ENCODE assay signal across 8 cellular contexts in the genomic region with DNA sequence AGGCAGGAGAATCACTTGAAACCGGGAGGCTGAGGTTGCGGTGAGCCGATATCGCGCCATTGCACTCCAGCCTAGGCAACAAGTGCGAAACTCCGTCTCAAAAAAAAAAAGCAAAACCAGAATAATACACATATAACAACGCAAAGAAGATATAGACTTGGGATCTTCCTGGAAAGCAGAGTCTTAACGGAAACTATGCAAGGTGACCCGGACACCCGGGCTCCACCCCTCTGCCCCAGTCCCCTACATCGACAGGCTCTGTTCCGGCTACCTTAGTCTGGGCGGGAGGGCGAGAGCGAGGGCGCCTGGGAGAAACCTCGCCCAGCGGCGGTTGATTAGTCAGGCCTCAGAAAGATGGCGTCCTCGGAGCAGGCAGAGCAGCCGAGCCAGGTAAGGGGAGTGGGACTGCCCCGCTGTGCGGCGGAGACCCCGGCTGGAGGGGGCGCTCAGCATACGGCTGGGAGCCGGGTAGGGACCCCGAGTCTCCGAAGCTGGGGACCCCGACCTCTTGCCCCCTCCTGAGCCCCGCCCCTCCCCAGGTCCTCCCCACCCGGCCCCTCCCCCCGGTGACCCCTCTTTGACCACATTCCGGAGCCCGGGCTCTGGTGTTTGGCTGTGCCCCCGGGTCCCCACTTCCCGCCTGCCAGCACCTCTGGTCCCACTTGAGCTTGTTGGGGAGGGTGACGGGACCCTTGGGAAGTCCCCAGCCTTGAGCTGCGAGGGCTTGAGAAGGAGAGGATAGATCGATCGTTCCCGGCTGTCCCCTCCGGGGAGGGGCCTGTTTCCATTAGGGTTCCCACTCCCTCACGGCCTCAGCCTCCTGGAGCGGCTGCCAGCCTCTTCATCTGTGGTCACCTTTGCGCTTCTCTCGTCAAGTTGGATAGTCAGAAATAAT. TPM values are rescaled to one million over a fixed set of nuclear protein-coding genes. Genes with fewer than 3 reads are reported as not detected.
DNase-seq lines count a peak whose midpoint lies in the region; ATAC-seq and TF ChIP-seq lines count a peak whose summit lies in the region.

A gene with protein sequence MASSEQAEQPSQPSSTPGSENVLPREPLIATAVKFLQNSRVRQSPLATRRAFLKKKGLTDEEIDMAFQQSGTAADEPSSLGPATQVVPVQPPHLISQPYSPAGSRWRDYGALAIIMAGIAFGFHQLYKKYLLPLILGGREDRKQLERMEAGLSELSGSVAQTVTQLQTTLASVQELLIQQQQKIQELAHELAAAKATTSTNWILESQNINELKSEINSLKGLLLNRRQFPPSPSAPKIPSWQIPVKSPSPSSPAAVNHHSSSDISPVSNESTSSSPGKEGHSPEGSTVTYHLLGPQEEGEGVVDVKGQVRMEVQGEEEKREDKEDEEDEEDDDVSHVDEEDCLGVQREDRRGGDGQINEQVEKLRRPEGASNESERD (plus strand): TSS at position 338 of the 895 bp plus-strand sequence. CDS start 17 bp downstream, at position 355.

- TF ChIP-seq POLR2A in GM19193 (IDR thresholded peaks at IDR 0.05; ENCODE audit: extremely low read depth, insufficient read depth, insufficient read length) (peak; percentile 77), right lobe of liver (IDR thresholded peaks at IDR 0.05) (peak; percentile 42)

- DNase-seq in Ammon's horn (ENCODE audit: low spot score) = peak; percentile 89
- DNase-seq in NCI-H748 treated with DMSO at 0.1 percent for 48 hours (lab: John Stamatoyannopoulos, UW) = peak; percentile 55
- DNase-seq in activated CD4-positive, alpha-beta T cell treated with anti-CD3 and anti-CD28 coated beads, Interleukin-2, amount 50 U/mL, for 4 hours = peak; percentile 78 to 79
- DNase-seq in right lobe of liver = peak; percentile 85 to 93 (median 91)
- peak; percentile 89 for DNase-seq in stimulated activated CD4-positive, alpha-beta T cell treated with anti-CD3 and anti-CD28 coated beads, Interleukin-4, amount 100 ng/mL, for 24 hours

- H3K27ac ChIP-seq in duodenal mucosa (ENCODE audit: low read depth, low read length) = peak within 1 kb of the TSS; percentile 58
- H3K27ac ChIP-seq in right lobe of liver = peak within 1 kb of the TSS; percentile 66 to 83 (median 82)

- TF ChIP-seq CTCF in right lobe of liver (IDR thresholded peaks at IDR 0.05) = no peak

- peak within 1 kb of the TSS; percentile 91 to 95 for H3K4me3 ChIP-seq in duodenal mucosa (ENCODE audit: low read depth in 1 of 2, low read length in 2 of 2)
- peak within 1 kb of the TSS; percentile 82 to 97 (median 86) for H3K4me3 ChIP-seq in right lobe of liver

- ATAC-seq in HG03521 (IDR thresholded peaks at IDR 0.05; ENCODE audit: unreplicated experiment) (peak; percentile 49), right lobe of liver (peak; percentile 82 to 89 (median 84))

- H3K4me1 ChIP-seq in duodenal mucosa (ENCODE audit: control insufficient read depth in 1 of 2, insufficient read depth in 2 of 2, low read length in 2 of 2) (peaks cover 19 to 22% of the 10 kb centered on the region in 2 donors), right lobe of liver (peaks cover 0 to 45% (median 9%) of the 10 kb centered on the region in 4 donors)

- no peaks in the 10 kb centered on the region for H3K9me3 ChIP-seq in duodenal mucosa (ENCODE audit: control insufficient read depth in 1 of 2, low read length in 2 of 2)
- no peaks in the 10 kb centered on the region for H3K9me3 ChIP-seq in right lobe of liver

- intact Hi-C loops in right lobe of liver (cut with DNase I) = no loop called here

- WGBS in right lobe of liver (ENCODE audit: insufficient coverage, low coverage, low lambda C conversion rate, missing lambda C conversion rate) = 5% methylated on average over 14 of the region's 50 CpGs

- peak within 1 kb of the TSS; percentile 72 to 92 for H3K9ac ChIP-seq in duodenal mucosa (ENCODE audit: low read depth in 1 of 2, low read length in 2 of 2)

- H3K27me3 ChIP-seq in duodenal mucosa (ENCODE audit: control insufficient read depth in 1 of 2, insufficient read depth in 2 of 2, low read length in 2 of 2) = no peaks in the 10 kb centered on the region
- H3K27me3 ChIP-seq in right lobe of liver = no peaks in the 10 kb centered on the region

- H3K36me3 ChIP-seq in duodenal mucosa (ENCODE audit: control insufficient read depth in 1 of 2, insufficient read depth in 2 of 2, low read length in 2 of 2) (peaks cover 0 to 6% of the 10 kb centered on the region in 2 donors), right lobe of liver (no peaks in the 10 kb centered on the region)

RNA-seq across cellular contexts. Expression of the gene that starts here (rescaled TPM):
- total RNA-seq in right lobe of liver = 10 to 100 TPM; 10.5 to 26.5 (median 16.5) TPM

Comparison
In these comparisons a context has a peak if more than half of its experiments do, and no peak if none do; other contexts are left out.
1. Peak in every context shown above with its lines: DNase-seq, ATAC-seq, H3K4me3 ChIP-seq and H3K27ac ChIP-seq.